ENCODE assay signal across 8 cellular contexts in the genomic region with DNA sequence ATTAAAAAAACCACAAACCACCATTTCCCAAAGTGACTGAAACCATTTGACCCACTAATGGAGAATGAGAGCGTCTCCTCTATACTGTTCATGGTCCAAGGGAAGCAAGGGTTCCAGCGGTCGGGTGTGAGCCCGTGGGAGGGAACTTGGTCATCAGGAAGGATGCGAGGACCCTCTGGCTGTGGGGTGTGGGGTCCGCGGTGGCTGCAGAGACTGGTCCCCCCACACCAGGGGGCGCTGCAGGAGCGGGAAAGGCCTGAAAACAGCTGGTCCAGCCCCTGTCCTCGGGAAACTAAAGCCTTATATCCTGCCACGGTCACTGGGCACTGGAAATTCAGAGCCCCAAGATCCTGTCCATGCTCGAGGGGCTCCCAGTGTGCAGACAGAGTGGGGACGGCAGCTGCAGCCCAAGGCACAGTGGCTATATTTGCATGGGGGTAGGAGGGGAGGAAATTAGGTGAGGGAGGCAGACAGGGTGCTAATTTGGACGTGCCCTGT. TPM values are rescaled to one million over a fixed set of nuclear protein-coding genes. Genes with fewer than 3 reads are reported as not detected.
DNase-seq lines count a peak whose midpoint lies in the region; ATAC-seq and TF ChIP-seq lines count a peak whose summit lies in the region.

No MANE protein-coding gene starts in this region.

- H3K9me3 Mint-ChIP-seq in T-helper 1 cell treated with Interleukin-12 subunit alpha and Interleukin-12 subunit beta and Interleukin-4 antibody, amounts not matched to agents 30 μg/mL and 1 μg/mL, for 36 hours: no peaks in the 10 kb centered on the region
- no peaks in the 10 kb centered on the region for H3K9me3 Mint-ChIP-seq in activated naive CD8-positive, alpha-beta T cell treated with anti-CD3 and anti-CD28 coated beads, Interleukin-2, amount 50 U/mL, for 24 hours

- no peaks in the 10 kb centered on the region for H3K4me1 ChIP-seq in aorta (ENCODE audit: control insufficient read depth in 1 of 2, insufficient read depth in 2 of 2, low read length in 2 of 2)

- 4 to 5% methylated on average over 14 of the region's 14 CpGs for WGBS in aorta, 2 donors

- H3K9me3 ChIP-seq in aorta (ENCODE audit: control insufficient read depth, low read length): no peaks in the 10 kb centered on the region

- peak overlapping the region; percentile 61 for H3K27ac Mint-ChIP-seq in T-helper 1 cell treated with Interleukin-12 subunit alpha and Interleukin-12 subunit beta and Interleukin-4 antibody, amounts not matched to agents 30 μg/mL and 1 μg/mL, for 36 hours
- H3K27ac Mint-ChIP-seq in activated naive CD8-positive, alpha-beta T cell treated with anti-CD3 and anti-CD28 coated beads, Interleukin-2, amount 50 U/mL, for 24 hours: peak overlapping the region; percentile 47

- intact Hi-C loops in cardiac septum (cut with DNase I) (loop anchor here (1.0 to 5.0 kb wide), 3 partner anchors 154 to 350 kb away; no protein-coding TSS in a partner anchor), aorta (cut with DNase I) (loop anchor here (1.0 to 10.0 kb wide), 3 partner anchors 154 to 355 kb away; no protein-coding TSS in a partner anchor)

- TF ChIP-seq POLR2A in NB4 (IDR thresholded peaks at IDR 0.05; ENCODE audit: extremely low read depth, insufficient read length): no peak

- H3K4me3 ChIP-seq in GM12864 (ENCODE audit: low read depth, low read length) (no peak overlapping the region), NB4 (ENCODE audit: low read depth, low read length) (no peak overlapping the region), aorta (ENCODE audit: low read length in 2 of 2) (no peak overlapping the region)

- peaks cover 11% of the 10 kb centered on the region for H3K36me3 Mint-ChIP-seq in T-helper 1 cell treated with Interleukin-12 subunit alpha and Interleukin-12 subunit beta and Interleukin-4 antibody, amounts not matched to agents 30 μg/mL and 1 μg/mL, for 36 hours (ENCODE audit: low read depth)
- peaks cover 6% of the 10 kb centered on the region for H3K36me3 Mint-ChIP-seq in activated naive CD8-positive, alpha-beta T cell treated with anti-CD3 and anti-CD28 coated beads, Interleukin-2, amount 50 U/mL, for 24 hours (ENCODE audit: low read depth)

- no peaks in the 10 kb centered on the region for H3K27me3 ChIP-seq in aorta (ENCODE audit: control insufficient read depth in 1 of 2, insufficient read depth in 2 of 2, low read length in 1 of 2)

- no peaks in the 10 kb centered on the region for H3K36me3 ChIP-seq in aorta (ENCODE audit: control insufficient read depth in 1 of 2, insufficient read depth in 2 of 2, low read length in 1 of 2)

- peaks cover 6% of the 10 kb centered on the region for H3K27me3 Mint-ChIP-seq in T-helper 1 cell treated with Interleukin-12 subunit alpha and Interleukin-12 subunit beta and Interleukin-4 antibody, amounts not matched to agents 30 μg/mL and 1 μg/mL, for 36 hours (ENCODE audit: low read depth)
- H3K27me3 Mint-ChIP-seq in activated naive CD8-positive, alpha-beta T cell treated with anti-CD3 and anti-CD28 coated beads, Interleukin-2, amount 50 U/mL, for 24 hours: peaks cover 3% of the 10 kb centered on the region

- H3K27ac ChIP-seq in aorta (ENCODE audit: low read depth in 1 of 2, low read length in 2 of 2): no peak overlapping the region

- peak; percentile 38 for ATAC-seq in activated naive CD8-positive, alpha-beta T cell treated with anti-CD3 and anti-CD28 coated beads, Interleukin-2, amount 50 U/mL, for 24 hours
- ATAC-seq in aorta (ENCODE audit: low FRiP score): peak; percentile 90
- ATAC-seq in GM18907 (IDR thresholded peaks at IDR 0.05; ENCODE audit: unreplicated experiment): no peak

- TF ChIP-seq CTCF in GM12864 (IDR thresholded peaks at IDR 0.05; ENCODE audit: low read depth, low read length, missing control alignments): peak; percentile 89
- peak; percentile 97 for TF ChIP-seq CTCF in NB4 (IDR thresholded peaks at IDR 0.05; ENCODE audit: low read depth, low read length)

- DNase-seq in GM12864 (ENCODE audit: low read depth) (no peak), NB4 (ENCODE audit: low read depth) (peak; percentile 86), cardiac septum (ENCODE audit: low spot score) (peak; percentile 92), putamen (ENCODE audit: low spot score) (peak; percentile 81), aorta (peak; percentile 91 to 97)
- DNase-seq in activated naive CD8-positive, alpha-beta T cell treated with anti-CD3 and anti-CD28 coated beads, Interleukin-2, amount 50 U/mL, for 24 hours: peak; percentile 93

- peaks cover 22% of the 10 kb centered on the region for H3K4me1 Mint-ChIP-seq in T-helper 1 cell treated with Interleukin-12 subunit alpha and Interleukin-12 subunit beta and Interleukin-4 antibody, amounts not matched to agents 30 μg/mL and 1 μg/mL, for 36 hours (ENCODE audit: low read depth)
- H3K4me1 Mint-ChIP-seq in activated naive CD8-positive, alpha-beta T cell treated with anti-CD3 and anti-CD28 coated beads, Interleukin-2, amount 50 U/mL, for 24 hours: peaks cover 27% of the 10 kb centered on the region

- peak overlapping the region; percentile 57 for H3K4me3 Mint-ChIP-seq in T-helper 1 cell treated with Interleukin-12 subunit alpha and Interleukin-12 subunit beta and Interleukin-4 antibody, amounts not matched to agents 30 μg/mL and 1 μg/mL, for 36 hours
- peak overlapping the region; percentile 24 for H3K4me3 Mint-ChIP-seq in activated naive CD8-positive, alpha-beta T cell treated with anti-CD3 and anti-CD28 coated beads, Interleukin-2, amount 50 U/mL, for 24 hours

RNA-seq across cellular contexts. Expression of a gene that starts 4.3 kb away (rescaled TPM):
- 7.5 TPM for total RNA-seq in cardiac septum
- 10 to 100 TPM; 10.8 to 12.5 TPM for total RNA-seq in aorta
- polyA plus RNA-seq in aorta: 1 to 10 TPM; 8.6 to 8.8 TPM

RNA-seq across cellular contexts. Expression of a gene that starts 10.6 kb away (rescaled TPM):
- total RNA-seq in cardiac septum (48.6 TPM), aorta (10 to 100 TPM; 38.3 to 43.6 TPM)
- 10 to 100 TPM; 47.8 to 91.0 TPM for polyA plus RNA-seq in aorta

RNA-seq across cellular contexts. Expression of a gene that starts 26.6 kb away (rescaled TPM):
- total RNA-seq in cardiac septum (2.8 TPM), aorta (1 to 10 TPM; 1.9 to 7.2 TPM)
- 10 to 100 TPM in 1 of 2 donors, 1 to 10 TPM in 1; 4.3 to 17.2 TPM for polyA plus RNA-seq in aorta
